19 cellular contexts compared by ENCODE assay signal in the genomic region with DNA sequence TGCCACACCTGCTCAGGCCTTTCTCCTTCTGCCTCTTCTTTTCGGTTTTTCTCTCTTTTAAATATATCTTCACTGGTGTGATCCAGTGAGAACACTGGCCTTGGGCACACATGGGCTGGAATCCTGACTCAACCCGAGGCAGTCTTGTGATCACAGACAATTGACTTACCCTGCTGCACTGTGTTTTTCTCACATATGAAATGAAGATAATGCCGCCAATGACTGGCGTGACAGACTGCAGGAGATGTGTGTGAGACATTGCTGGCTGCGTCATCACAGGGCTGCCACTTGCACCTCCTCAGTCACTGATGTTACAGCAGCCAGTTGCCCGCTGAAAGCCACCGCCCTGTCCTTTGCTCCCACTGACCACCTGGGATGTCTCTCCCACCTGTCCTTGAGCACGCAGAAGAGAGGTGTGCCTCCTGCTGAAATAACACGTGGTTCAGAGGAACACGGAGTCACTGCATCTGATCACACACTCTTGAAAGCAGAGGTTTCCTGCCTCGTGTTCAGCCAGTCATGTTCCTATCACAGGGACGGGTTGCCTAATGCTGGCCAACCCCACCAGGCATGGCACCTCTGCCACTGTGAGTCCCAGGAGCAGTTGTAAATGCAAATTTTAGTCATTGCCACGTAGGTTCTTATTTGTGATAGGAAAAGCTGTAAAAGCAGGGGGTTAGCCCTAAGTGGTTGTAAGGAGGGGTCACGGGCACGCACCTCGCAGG.
"Had no signal": no experiment of that assay in that cellular context is flagged by ENCODE, and none has a peak within 500 bp of the region (broad histone marks: within the 10 kb centered on the region; RNA-seq: fewer than 3 reads in every experiment).

No MANE protein-coding gene starts in this region.

- H3K4me3 Mint-ChIP-seq: activated naive CD4-positive, alpha-beta T cell treated with anti-CD3 and anti-CD28 coated beads, Interleukin-2, amount 10 ng/mL, durations not matched to agents 7 days and 5 days; dendritic cell treated with granulocyte-macrophage colony-stimulating factor and Interleukin-4, amounts not matched to agents 40 ng/mL and 50 ng/mL, for 4 days; naive thymus-derived CD8-positive, alpha-beta T cell; stimulated activated naive CD8-positive, alpha-beta T cell treated with anti-CD3 and anti-CD28 coated beads, Interleukin-15, amount 100 ng/mL, for 72 hours; T-helper 17 cell had no signal

- H3K27me3 Mint-ChIP-seq: activated naive CD4-positive, alpha-beta T cell treated with anti-CD3 and anti-CD28 coated beads, Interleukin-2, amount 10 ng/mL, durations not matched to agents 7 days and 5 days; dendritic cell treated with granulocyte-macrophage colony-stimulating factor and Interleukin-4, amounts not matched to agents 40 ng/mL and 50 ng/mL, for 4 days had no signal

- H3K27me3 ChIP-seq: hepatocyte, ovary had no signal

- H3K4me1 Mint-ChIP-seq: activated naive CD4-positive, alpha-beta T cell treated with anti-CD3 and anti-CD28 coated beads, Interleukin-2, amount 10 ng/mL, durations not matched to agents 7 days and 5 days; naive thymus-derived CD8-positive, alpha-beta T cell; stimulated activated naive CD8-positive, alpha-beta T cell treated with anti-CD3 and anti-CD28 coated beads, Interleukin-15, amount 100 ng/mL, for 72 hours; T-helper 17 cell had no signal

- H3K27ac ChIP-seq: hepatocyte, left ventricle myocardium inferior, ovary, psoas muscle, tibial artery had no signal

- H3K9me3 Mint-ChIP-seq: activated naive CD4-positive, alpha-beta T cell treated with anti-CD3 and anti-CD28 coated beads, Interleukin-2, amount 10 ng/mL, durations not matched to agents 7 days and 5 days; dendritic cell treated with granulocyte-macrophage colony-stimulating factor and Interleukin-4, amounts not matched to agents 40 ng/mL and 50 ng/mL, for 4 days; naive thymus-derived CD8-positive, alpha-beta T cell; stimulated activated naive CD8-positive, alpha-beta T cell treated with anti-CD3 and anti-CD28 coated beads, Interleukin-15, amount 100 ng/mL, for 72 hours had no signal

- H3K27ac Mint-ChIP-seq: activated naive CD4-positive, alpha-beta T cell treated with anti-CD3 and anti-CD28 coated beads, Interleukin-2, amount 10 ng/mL, durations not matched to agents 7 days and 5 days; dendritic cell treated with granulocyte-macrophage colony-stimulating factor and Interleukin-4, amounts not matched to agents 40 ng/mL and 50 ng/mL, for 4 days; stimulated activated naive CD8-positive, alpha-beta T cell treated with anti-CD3 and anti-CD28 coated beads, Interleukin-15, amount 100 ng/mL, for 72 hours; T-helper 17 cell had no signal

- DNase-seq: activated CD4-positive, alpha-beta T cell treated with anti-CD3 and anti-CD28 coated beads for 4 hours; activated CD4-positive, alpha-beta T cell treated with anti-CD3 and anti-CD28 coated beads, Interleukin-2, amount 50 U/mL, for 48 hours; activated CD4-positive, CD25-positive, alpha-beta regulatory T cell; activated effector memory CD4-positive, alpha-beta T cell treated with anti-CD3 and anti-CD28 coated beads, Interleukin-2, amount 50 U/mL, for 16 hours; activated naive CD4-positive, alpha-beta T cell treated with anti-CD3 and anti-CD28 coated beads, Interleukin-2, amount 10 ng/mL, durations not matched to agents 7 days and 5 days; effector CD4-positive, alpha-beta T cell; foreskin melanocyte; kidney glomerular epithelial cell; left ventricle myocardium inferior; naive thymus-derived CD8-positive, alpha-beta T cell; ovary; psoas muscle; right cardiac atrium; stimulated activated CD4-positive, alpha-beta T cell treated with anti-CD3 and anti-CD28 coated beads, Interleukin-12 subunit alpha, Interleukin-12 subunit beta, amount 100 ng/mL, for 4 hours; stimulated activated naive CD8-positive, alpha-beta T cell treated with anti-CD3 and anti-CD28 coated beads, Interleukin-15, amount 100 ng/mL, for 72 hours; T-helper 17 cell; tibial artery had no signal

- H3K36me3 ChIP-seq: left ventricle myocardium inferior, ovary, tibial artery had no signal

- H3K4me3 ChIP-seq: hepatocyte, left ventricle myocardium inferior, ovary, psoas muscle, tibial artery had no signal

- ATAC-seq: naive thymus-derived CD8-positive, alpha-beta T cell; psoas muscle; right cardiac atrium; stimulated activated naive CD8-positive, alpha-beta T cell treated with anti-CD3 and anti-CD28 coated beads, Interleukin-15, amount 100 ng/mL, for 72 hours; T-helper 17 cell had no signal

- H3K9me3 ChIP-seq: left ventricle myocardium inferior, ovary, psoas muscle, tibial artery had no signal

- H3K36me3 Mint-ChIP-seq: activated naive CD4-positive, alpha-beta T cell treated with anti-CD3 and anti-CD28 coated beads, Interleukin-2, amount 10 ng/mL, durations not matched to agents 7 days and 5 days; naive thymus-derived CD8-positive, alpha-beta T cell had no signal

- H3K4me1 ChIP-seq: left ventricle myocardium inferior, psoas muscle had no signal
